27 cellular contexts compared by ENCODE assay signal in the genomic region with DNA sequence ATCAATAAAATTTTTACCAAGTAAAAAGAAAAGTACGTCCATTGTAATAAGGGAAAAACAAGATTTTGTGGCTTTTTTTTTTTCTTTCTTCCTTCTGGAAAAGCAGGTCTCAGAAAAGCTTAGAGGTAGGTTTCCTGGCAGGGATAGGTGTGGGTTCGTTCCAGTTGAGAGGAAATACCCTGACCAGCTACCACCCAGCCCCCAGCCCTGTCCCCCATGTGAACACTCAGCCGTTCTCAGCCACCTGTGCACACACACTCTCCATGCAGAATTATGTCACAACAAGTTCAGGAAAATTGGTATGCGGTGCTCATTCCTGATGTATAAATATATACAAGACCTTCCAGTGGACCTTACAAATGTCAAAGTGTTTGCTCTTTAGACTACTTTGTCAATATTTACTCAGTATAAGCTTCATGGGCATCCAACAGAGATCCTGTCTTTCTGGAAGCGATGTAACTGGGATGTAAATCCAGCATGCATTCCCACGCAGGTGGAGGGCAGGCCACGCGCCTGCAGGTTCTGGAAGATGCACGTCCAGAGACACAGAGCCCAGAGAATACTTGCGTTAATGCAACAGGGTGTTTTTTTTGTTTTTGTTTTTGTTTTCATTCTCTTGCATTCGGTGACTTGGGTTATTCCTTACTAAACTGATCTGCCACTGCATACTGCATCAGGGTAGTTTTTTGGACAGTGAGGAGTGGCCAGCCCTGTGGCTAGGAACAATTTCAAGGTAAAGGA.
"Had no signal": no experiment of that assay in that cellular context is flagged by ENCODE, and none has a peak within 500 bp of the region (broad histone marks: within the 10 kb centered on the region; RNA-seq: fewer than 3 reads in every experiment).

No MANE protein-coding gene starts in this region.

- ATAC-seq: activated CD4-positive, alpha-beta T cell treated with anti-CD3 and anti-CD28 coated beads for 36 hours; activated CD8-positive, alpha-beta memory T cell treated with anti-CD3 and anti-CD28 coated beads, Interleukin-2, amount 10 ng/mL, durations not matched to agents 7 days and 5 days; activated CD8-positive, alpha-beta T cell treated with anti-CD3 and anti-CD28 coated beads, Interleukin-2, amount 10 ng/mL, durations not matched to agents 7 days and 5 days; sciatic nerve; stimulated activated naive B cell treated with anti-CD40 and anti-IgM and Interleukin-4, amounts not matched to agents 10 μg/mL and 1 μg/mL and 100 μg/mL, for 72 hours; T-helper 17 cell had no signal

- H3K36me3 Mint-ChIP-seq: activated CD8-positive, alpha-beta memory T cell treated with anti-CD3 and anti-CD28 coated beads, Interleukin-2, amount 10 ng/mL, durations not matched to agents 7 days and 5 days; activated naive CD8-positive, alpha-beta T cell; naive B cell; stimulated activated naive B cell treated with anti-CD40 and anti-IgM and Interleukin-4, amounts not matched to agents 10 μg/mL and 1 μg/mL and 100 μg/mL, for 72 hours had no signal

- H3K9me3 Mint-ChIP-seq: activated B cell treated with CpG ODN at 0.5 μM for 24 hours; activated T-helper 2 cell treated with anti-CD3 and anti-CD28 coated beads, Interferon-gamma antibody, Interleukin-2, Interleukin-4, amounts not matched to agents 10 μg/mL and 5 μg/mL and 100 μg/mL, durations not matched to agents 14 hours and 24 hours and 36 hours; nephron progenitor cell had no signal

- H3K4me3 ChIP-seq: colonic mucosa, ovary, prostate gland, stomach, tibial artery had no signal

- H3K27ac Mint-ChIP-seq: activated B cell treated with CpG ODN at 0.5 μM for 24 hours; activated CD4-positive, alpha-beta T cell treated with anti-CD3 and anti-CD28 coated beads for 36 hours; activated CD8-positive, alpha-beta memory T cell treated with anti-CD3 and anti-CD28 coated beads, Interleukin-2, amount 10 ng/mL, durations not matched to agents 7 days and 5 days; activated CD8-positive, alpha-beta T cell treated with anti-CD3 and anti-CD28 coated beads, Interleukin-2, amount 10 ng/mL, durations not matched to agents 7 days and 5 days; activated naive CD8-positive, alpha-beta T cell; activated T-helper 2 cell treated with anti-CD3 and anti-CD28 coated beads, Interferon-gamma antibody, Interleukin-2, Interleukin-4, amounts not matched to agents 10 μg/mL and 5 μg/mL and 100 μg/mL, durations not matched to agents 14 hours and 24 hours and 36 hours; naive B cell; nephron progenitor cell; stimulated activated naive B cell treated with anti-CD40 and anti-IgM and Interleukin-4, amounts not matched to agents 10 μg/mL and 1 μg/mL and 100 μg/mL, for 72 hours; T-helper 17 cell had no signal

- H3K9me3 ChIP-seq: colonic mucosa, ovary, prostate gland, stomach, tibial artery had no signal

- H3K27me3 ChIP-seq: colonic mucosa, ovary, stomach, tibial artery had no signal

- H3K36me3 ChIP-seq: colonic mucosa, ovary, prostate gland had no signal

- DNase-seq: activated B cell treated with CpG ODN at 0.5 μM for 24 hours; activated CD4-positive, alpha-beta T cell treated with anti-CD3 and anti-CD28 coated beads for 36 hours; activated CD8-positive, alpha-beta memory T cell treated with anti-CD3 and anti-CD28 coated beads, Interleukin-2, amount 10 ng/mL, durations not matched to agents 7 days and 5 days; activated CD8-positive, alpha-beta T cell treated with anti-CD3 and anti-CD28 coated beads, Interleukin-2, amount 10 ng/mL, durations not matched to agents 7 days and 5 days; activated naive CD4-positive, alpha-beta T cell; activated T-cell treated with anti-CD3 and anti-CD28 coated beads, Interleukin-2, amount 50 U/mL, for 48 hours; anterior cingulate cortex; cerebellar nuclear complex; colonic mucosa; effector CD8-positive, alpha-beta T cell; mammary epithelial cell; naive B cell; nephron progenitor cell; retina; small intestine; stimulated activated CD4-positive, alpha-beta T cell treated with anti-CD3 and anti-CD28 coated beads, Interleukin-15, amount 100 ng/mL, for 24 hours; stimulated activated CD4-positive, alpha-beta T cell treated with anti-CD3 and anti-CD28 coated beads, Interleukin-2, amount 100 ng/mL, for 24 hours; stimulated activated naive B cell treated with anti-CD40 and anti-IgM and Interleukin-4, amounts not matched to agents 10 μg/mL and 1 μg/mL and 100 μg/mL, for 72 hours; stomach; T-helper 17 cell had no signal

- H3K4me1 ChIP-seq: colonic mucosa, prostate gland, tibial artery had no signal

- H3K27ac ChIP-seq: colonic mucosa, epithelial cell of prostate, ovary, prostate gland, stomach, tibial artery had no signal
